In genomic region chr17:44108440-44109311, GRCh38 we compare ENCODE assay signal across 9 cellular contexts. TPM values are rescaled to one million over a fixed set of nuclear protein-coding genes. Genes with fewer than 3 reads are reported as not detected.
DNase-seq lines count a peak whose midpoint lies in the region; ATAC-seq and TF ChIP-seq lines count a peak whose summit lies in the region.
"Had no signal": no experiment of that assay in that cellular context is flagged by ENCODE, and none has a peak within 500 bp of the region (broad histone marks: within the 10 kb centered on the region; RNA-seq: fewer than 3 reads in every experiment).

No MANE protein-coding gene starts in this region.

- no peaks in the 10 kb centered on the region for H3K23me2 ChIP-seq in H9 (ENCODE audit: insufficient read length, low read depth, low read length, poor library complexity, severe bottlenecking)

- H3K27me3 Mint-ChIP-seq in H9 (ENCODE audit: low read depth) = no peaks in the 10 kb centered on the region; the same call in 1 of the 2 replicates

- H3K79me2 ChIP-seq in H9 (ENCODE audit: insufficient read depth, low read length) (no peaks in the 10 kb centered on the region), hepatocyte (peaks cover 50% of the 10 kb centered on the region), smooth muscle cell (ENCODE audit: low read depth) (peaks cover 49% of the 10 kb centered on the region)

- H3K4me1 ChIP-seq in H9 (ENCODE audit: insufficient read depth, low read length) (peaks cover 5% of the 10 kb centered on the region; the same call in 1 of the 2 replicates), hepatocyte (ENCODE audit: insufficient read depth) (peaks cover 37% of the 10 kb centered on the region), smooth muscle cell (ENCODE audit: low read depth) (peaks cover 25% of the 10 kb centered on the region)

- H4K91ac ChIP-seq in H9 (ENCODE audit: insufficient read length, low read depth, low read length) = no peak overlapping the region

- H2BK15ac ChIP-seq in H9 (ENCODE audit: low read depth, low read length) = no peak overlapping the region

- no peak overlapping the region for H3K27ac ChIP-seq in H9 (ENCODE audit: insufficient read length, low read depth, low read length)
- peak overlapping the region; percentile 53 for H3K27ac ChIP-seq in angular gyrus (ENCODE audit: low read depth, low read length)
- H3K27ac ChIP-seq in hepatocyte = peak overlapping the region; percentile 86
- peak overlapping the region; percentile 94 for H3K27ac ChIP-seq in smooth muscle cell (ENCODE audit: low read depth)

- no peaks in the 10 kb centered on the region for H3K9me3 Mint-ChIP-seq in H9

- H3K14ac ChIP-seq in H9 (ENCODE audit: insufficient read depth, low read length) = no peak overlapping the region; the same call in 1 of the 2 replicates

- no CpG with 5 or more reads among the region's 16 CpGs for WGBS in H9 (ENCODE audit: extremely low coverage, insufficient read length, low lambda C conversion rate)
- 40% methylated on average over 16 of the region's 16 CpGs for WGBS in hepatocyte (ENCODE audit: low lambda C conversion rate, missing lambda C conversion rate)
- WGBS in smooth muscle cell (ENCODE audit: low lambda C conversion rate) = 31% methylated on average over 16 of the region's 16 CpGs

- H3K9ac ChIP-seq in H9 (ENCODE audit: extremely low read depth, insufficient read length, low read length) (no peak overlapping the region), smooth muscle cell (ENCODE audit: low read depth) (peak overlapping the region; percentile 65)

- H3K36me3 ChIP-seq in hepatocyte (replicated peaks; ENCODE audit: insufficient read depth, low read depth) (no peaks in the 10 kb centered on the region), smooth muscle cell (ENCODE audit: low read depth) (no peaks in the 10 kb centered on the region)

- no peaks in the 10 kb centered on the region for H3K9me2 ChIP-seq in hepatocyte (replicated peaks; ENCODE audit: insufficient read depth)

- no peak overlapping the region for H3T11ph ChIP-seq in H9 (ENCODE audit: low read length)

- peak overlapping the region in 2 of 3 experiments; percentile 49 to 82; a peak in 1 of 7 replicates for H3K27ac Mint-ChIP-seq in H9

- no peak overlapping the region for H2BK5ac ChIP-seq in H9 (ENCODE audit: insufficient read length, low read length)

- no peak overlapping the region for H3K56ac ChIP-seq in H9 (ENCODE audit: insufficient read length, low read depth, low read length)

- H3K36me3 Mint-ChIP-seq in H9 (ENCODE audit: insufficient read depth in 1 of 3, low read depth in 3 of 3) = peaks cover 0 to 10% (median 8%) of the 10 kb centered on the region in 3 experiments; a peak in 3 of 7 replicates

- H3K4me1 Mint-ChIP-seq in H9 = peaks cover 31 to 38% of the 10 kb centered on the region in 2 experiments

- H2BK120ac ChIP-seq in H9 (ENCODE audit: low read depth, low read length, poor library complexity, severe bottlenecking) = no peak overlapping the region

- H4K5ac ChIP-seq in H9 (ENCODE audit: insufficient read length, low read depth, low read length) = no peak overlapping the region

- H3F3A ChIP-seq in smooth muscle cell (ENCODE audit: low read depth) = no peaks in the 10 kb centered on the region

- H4K20me1 ChIP-seq in H9 (ENCODE audit: control insufficient read depth, insufficient read depth, insufficient read length) (no peaks in the 10 kb centered on the region), hepatocyte (ENCODE audit: insufficient read depth, poor library complexity, severe bottlenecking) (peaks cover 14% of the 10 kb centered on the region), smooth muscle cell (ENCODE audit: low read depth) (peaks cover 47% of the 10 kb centered on the region)

- no peak overlapping the region for H2AK5ac ChIP-seq in H9 (ENCODE audit: insufficient read length, low read length)

- H2AFZ ChIP-seq in H9 (ENCODE audit: low read length) (no peak overlapping the region), hepatocyte (no peak overlapping the region), smooth muscle cell (ENCODE audit: low read depth) (no peak overlapping the region)

- TF ChIP-seq CTCF in H9 (conservative IDR thresholded peaks at IDR 0.05) = no peak
- no peak for TF ChIP-seq CTCF in hepatocyte (IDR thresholded peaks at IDR 0.05; ENCODE audit: poor library complexity)
- no peak for TF ChIP-seq CTCF in smooth muscle cell (IDR thresholded peaks at IDR 0.05; ENCODE audit: borderline replicate concordance, insufficient read depth, poor library complexity, severe bottlenecking)

- no peak overlapping the region for H3K4me3 ChIP-seq in hepatocyte
- H3K4me3 ChIP-seq in smooth muscle cell = no peak overlapping the region

- no peak for ATAC-seq in GM19467 (IDR thresholded peaks at IDR 0.05; ENCODE audit: unreplicated experiment)

- no peak overlapping the region for H4K8ac ChIP-seq in H9 (replicated peaks; ENCODE audit: insufficient read length, low read depth, low read length)

- no peak overlapping the region for H3K23ac ChIP-seq in H9 (ENCODE audit: insufficient read length, low read depth, low read length)

- H3K4me3 Mint-ChIP-seq in H9 = no peak overlapping the region; a peak in 1 of 5 replicates

- no peak overlapping the region for H3K18ac ChIP-seq in H9 (ENCODE audit: insufficient read length, low read depth, low read length)

- DNase-seq in H9 (no peak), hepatocyte (ENCODE audit: low spot score) (peak; percentile 91), smooth muscle cell (lab: John Stamatoyannopoulos, UW; ENCODE audit: unreplicated experiment) (peak; percentile 71), NCI-H1092 (lab: John Stamatoyannopoulos, UW) (no peak), OCI-M2 (lab: John Stamatoyannopoulos, UW; ENCODE audit: unreplicated experiment) (no peak), SK-N-DZ (ENCODE audit: low spot score) (no peak)
- DNase-seq: SIG-M5 had no signal

- no peak overlapping the region for H2BK12ac ChIP-seq in H9 (ENCODE audit: insufficient read length, low read depth, low read length)

- H3K4me2 ChIP-seq in H9 (ENCODE audit: insufficient read depth, insufficient read length, low read length) (no peak overlapping the region), hepatocyte (peak overlapping the region; percentile 80), smooth muscle cell (peak overlapping the region; percentile 88)

- H2BK20ac ChIP-seq in H9 (ENCODE audit: low read depth, low read length, poor library complexity, severe bottlenecking) = no peak overlapping the region

- no peak overlapping the region for H3K4ac ChIP-seq in H9 (ENCODE audit: low read depth, low read length)

- no peaks in the 10 kb centered on the region for H3K79me1 ChIP-seq in H9 (ENCODE audit: insufficient read depth, low read depth, low read length, poor library complexity, severe bottlenecking)

- H3K9me3 ChIP-seq in H9 (ENCODE audit: control insufficient read depth, low read depth, low read length) (no peaks in the 10 kb centered on the region), hepatocyte (ENCODE audit: low read depth) (no peaks in the 10 kb centered on the region), smooth muscle cell (replicated peaks; ENCODE audit: low read depth) (no peaks in the 10 kb centered on the region)

- H3K27me3 ChIP-seq in H9 (ENCODE audit: insufficient read depth, low read length) (no peaks in the 10 kb centered on the region), hepatocyte (no peaks in the 10 kb centered on the region), smooth muscle cell (ENCODE audit: low read depth) (no peaks in the 10 kb centered on the region)

RNA-seq across cellular contexts. Expression of gene HDAC5, which starts 14.8 kb away (rescaled TPM):
- 39.5 and 41.3 TPM in 2 replicates for total RNA-seq in H9 (2021)
- total RNA-seq in hepatocyte = 28.5 and 33.9 TPM in 2 replicates
- 32.3 and 42.7 TPM in 2 replicates for polyA plus RNA-seq in hepatocyte
- 48.7 and 65.3 TPM in 2 replicates for total RNA-seq in smooth muscle cell
- polyA plus RNA-seq in smooth muscle cell = 51.6 and 52.6 TPM in 2 replicates
- polyA plus RNA-seq in SK-N-DZ (2014; cell fraction: cytosol; rRNA removed) = 98.0 and 108 TPM in 2 replicates
- 85.1 and 97.0 TPM in 2 replicates for polyA plus RNA-seq in SK-N-DZ (2014; cell fraction: nucleus; rRNA removed)

RNA-seq across cellular contexts. Expression of gene HROB, which starts 33.1 kb away (rescaled TPM):
- total RNA-seq in H9 (2021) (23.3 and 24.1 TPM in 2 replicates), hepatocyte (1.8 and 2.0 TPM in 2 replicates), smooth muscle cell (1.9 and 3.1 TPM in 2 replicates)
- polyA plus RNA-seq in hepatocyte (5.7 and 5.9 TPM in 2 replicates), smooth muscle cell (3.7 and 4.6 TPM in 2 replicates)
- 13.8 and 14.9 TPM in 2 replicates for polyA plus RNA-seq in SK-N-DZ (2014; cell fraction: cytosol; rRNA removed)
- polyA plus RNA-seq in SK-N-DZ (2014; cell fraction: nucleus; rRNA removed) = 11.7 and 14.3 TPM in 2 replicates

RNA-seq across cellular contexts. Expression of gene G6PC3, which starts 38.1 kb away (rescaled TPM):
- 105 and 109 TPM in 2 replicates for total RNA-seq in H9 (2021)
- total RNA-seq in hepatocyte = 36.1 and 38.8 TPM in 2 replicates
- 132 and 140 TPM in 2 replicates for polyA plus RNA-seq in hepatocyte
- total RNA-seq in smooth muscle cell = 32.1 and 40.2 TPM in 2 replicates
- 103 TPM in 2 replicates for polyA plus RNA-seq in smooth muscle cell
- polyA plus RNA-seq in SK-N-DZ (2014; cell fraction: cytosol; rRNA removed) = 60.7 and 63.3 TPM in 2 replicates
- polyA plus RNA-seq in SK-N-DZ (2014; cell fraction: nucleus; rRNA removed) = 29.9 and 36.7 TPM in 2 replicates

RNA-seq across cellular contexts. Expression of gene LSM12, which starts 42.2 kb away (rescaled TPM):
- 128 TPM in 2 replicates for total RNA-seq in H9 (2021)
- total RNA-seq in hepatocyte = 40.4 and 44.7 TPM in 2 replicates
- polyA plus RNA-seq in hepatocyte = 44.5 and 45.8 TPM in 2 replicates
- 42.3 and 51.8 TPM in 2 replicates for total RNA-seq in smooth muscle cell
- 52.0 and 66.3 TPM in 2 replicates for polyA plus RNA-seq in smooth muscle cell
- 40.5 and 43.3 TPM in 2 replicates for polyA plus RNA-seq in SK-N-DZ (2014; cell fraction: cytosol; rRNA removed)
- polyA plus RNA-seq in SK-N-DZ (2014; cell fraction: nucleus; rRNA removed) = 18.4 and 18.9 TPM in 2 replicates

Comparison
In these comparisons a context has a peak if more than half of its experiments do, and no peak if none do; other contexts are left out.
1. DNase-seq: peak in hepatocyte (single experiment) and smooth muscle cell (single experiment); none in H9 (single experiment), NCI-H1092 (single experiment), OCI-M2 (single experiment) and SK-N-DZ (single experiment).